In genomic region chr11:46050065-46050464, GRCh38 we compare ENCODE assay signal across 1 cellular context.
TF ChIP-seq lines count a peak whose summit lies in the region.

No MANE protein-coding gene starts in this region.

TF ChIP-seq in HepG2, 621 proteins besides CTCF, POLR2A, EP300 and RAD21 (continued from another document):
- TF ChIP-seq ZNF570 (CRISPR knock-in tag; IDR thresholded peaks at IDR 0.05; ENCODE audit: borderline replicate concordance) (no peak), RFX3 (CRISPR knock-in tag; IDR thresholded peaks at IDR 0.05) (no peak), TEF (CRISPR knock-in tag; IDR thresholded peaks at IDR 0.05) (no peak), ZBED4 (CRISPR knock-in tag; IDR thresholded peaks at IDR 0.05; ENCODE audit: borderline replicate concordance) (no peak), CEBPZ (IDR thresholded peaks at IDR 0.05; ENCODE audit: low read length) (no peak), DZIP1 (CRISPR knock-in tag; IDR thresholded peaks at IDR 0.05) (no peak)
